Comparison of ENCODE assay signal across 10 cellular contexts in genomic region chr17:58531122-58531521, GRCh38. TPM values are rescaled to one million over a fixed set of nuclear protein-coding genes. Genes with fewer than 3 reads are reported as not detected.
A peak's percentile ranks its signal among the peaks of the same experiment; 100 is the strongest.
DNase-seq lines count a peak whose midpoint lies in the region; ATAC-seq, FAIRE-seq and TF ChIP-seq lines count a peak whose summit lies in the region.
"Had no signal": no experiment of that assay in that cellular context is flagged by ENCODE, and none has a peak within 500 bp of the region (broad histone marks: within the 10 kb centered on the region; RNA-seq: fewer than 3 reads in every experiment).

No MANE protein-coding gene starts in this region.

- WGBS in prostate gland = 36% methylated on average over 3 of the region's 3 CpGs

- CTCF ChIA-PET in T-cell (lab: Charles Lee) = no interaction called here

- peak in 1 of 4 experiments; percentile 2 for ATAC-seq in T-cell (replicated peaks in 1 of 4)
- no peak for ATAC-seq in HG02588 (IDR thresholded peaks at IDR 0.05; ENCODE audit: unreplicated experiment)

- DNase-seq in T-cell (no peak), foreskin fibroblast (no peak), prostate gland (ENCODE audit: low spot score) (no peak), epidermal melanocyte (ENCODE audit: insufficient read length, low spot score) (no peak), GM12892 (ENCODE audit: insufficient read length) (no peak), RCC 7860 (ENCODE audit: low spot score) (no peak)

- H3K4me3 ChIP-seq in foreskin fibroblast (ENCODE audit: low read depth in 1 of 2, low read length in 2 of 2) = peak overlapping the region; percentile 30 to 39
- H3K4me3 ChIP-seq in prostate gland = peak overlapping the region; percentile 38 to 52

- H3K4me3 Mint-ChIP-seq in T-cell = peak overlapping the region; percentile 51 to 61 (median 54)

- peak overlapping the region; percentile 82; the same call in 1 of the 2 replicates for H3K9ac ChIP-seq in ES-I3 (ENCODE audit: low read depth, low read length)

- POLR2A ChIA-PET in T-cell (lab: Charles Lee) = no interaction called here

- H3K27ac ChIP-seq in prostate gland = no peak overlapping the region

- H3K9me3 Mint-ChIP-seq in T-cell = no peaks in the 10 kb centered on the region

- peaks cover 39% of the 10 kb centered on the region for H3K4me1 ChIP-seq in ES-I3 (ENCODE audit: insufficient read depth, low read length)
- no peaks in the 10 kb centered on the region for H3K4me1 ChIP-seq in prostate gland (replicated peaks)

- H3K27ac Mint-ChIP-seq in T-cell = no peak overlapping the region

- no peaks in the 10 kb centered on the region for H3K27me3 ChIP-seq in prostate gland (replicated peaks; ENCODE audit: insufficient read depth)

- TF ChIP-seq CTCF in foreskin fibroblast (IDR thresholded peaks at IDR 0.05; ENCODE audit: low read depth, low read length) (no peak), prostate gland (IDR thresholded peaks at IDR 0.05) (no peak)

- no peaks in the 10 kb centered on the region for H3K36me3 Mint-ChIP-seq in T-cell

- FAIRE-seq in GM12892 (lab: Jason Lieb, UNC) (no peak), RCC 7860 (lab: Jason Lieb, UNC) (no peak)
- FAIRE-seq: GM18507 had no signal

- no peaks in the 10 kb centered on the region for H3K9me3 ChIP-seq in ES-I3 (ENCODE audit: control insufficient read depth, insufficient read depth, low read length)
- no peaks in the 10 kb centered on the region for H3K9me3 ChIP-seq in prostate gland

- peaks cover 0 to 5% (median 3%) of the 10 kb centered on the region in 3 donors for H3K4me1 Mint-ChIP-seq in T-cell

- peaks cover 32% of the 10 kb centered on the region in 2 donors for H3K27me3 Mint-ChIP-seq in T-cell

- intact Hi-C loops in prostate gland (cut with DNase I) = loop anchor here (10.0 kb wide), 1 partner anchor 54 kb away; no protein-coding TSS in a partner anchor

- TF ChIP-seq POLR2A in prostate gland (IDR thresholded peaks at IDR 0.05) (no peak), GM12892 (IDR thresholded peaks at IDR 0.05; ENCODE audit: low read depth, low read length) (no peak)

- no peaks in the 10 kb centered on the region for H3K36me3 ChIP-seq in ES-I3 (ENCODE audit: insufficient read depth, low read length)
- no peaks in the 10 kb centered on the region for H3K36me3 ChIP-seq in prostate gland

RNA-seq across cellular contexts. Expression of gene MTMR4, which starts 16.7 kb away (rescaled TPM):
- total RNA-seq in T-cell (10 to 100 TPM; 43.1 to 55.1 (median 53.1) TPM), prostate gland (100 to 1,000 TPM in 1 of 2 donors, 10 to 100 TPM in 1; 50.7 to 179 TPM)
- polyA plus RNA-seq in GM12892 (2012; ENCODE audit: missing spikeins) = 51.5 TPM

RNA-seq across cellular contexts. Expression of gene HSF5, which starts 42.9 kb away (rescaled TPM):
- total RNA-seq in T-cell (1 to 10 TPM; 1.7 to 2.8 (median 2.5) TPM), prostate gland (10 to 100 TPM in 1 of 2 donors, not detected in 1; 11.5 TPM)
- polyA plus RNA-seq in GM12892 (2012; ENCODE audit: missing spikeins) = not detected
- total RNA-seq: HT1080 had no signal
